Comparison of ENCODE assay signal across 1 cellular context in the genomic region with DNA sequence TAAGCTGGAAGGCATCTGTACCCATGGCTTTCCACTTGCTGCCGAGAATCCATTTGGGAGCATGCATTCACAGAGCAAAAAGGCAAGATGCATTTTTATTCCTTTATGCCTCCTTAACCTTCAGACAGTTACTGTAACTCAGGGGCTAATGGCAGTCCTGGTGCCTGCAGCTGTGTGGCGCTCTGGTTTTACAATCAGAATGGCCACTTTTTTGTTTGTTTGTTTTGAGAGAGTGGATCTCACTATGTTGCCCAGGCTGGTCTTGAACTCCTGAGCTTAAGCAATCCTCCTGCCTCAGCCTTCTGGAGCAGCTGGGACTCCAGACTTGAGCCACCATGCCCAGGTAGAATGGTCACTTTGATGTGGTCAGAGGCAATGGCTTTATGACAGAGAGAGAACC.
TF ChIP-seq lines count a peak whose summit lies in the region.

No MANE protein-coding gene starts in this region.

TF ChIP-seq in H1, 55 proteins besides CTCF, POLR2A, EP300 and RAD21:
- TF ChIP-seq KDM1A (IDR thresholded peaks at IDR 0.05; ENCODE audit: borderline replicate concordance, low read length): no peak; the same call in 1 of the 2 replicates
- no peak for TF ChIP-seq ZNF274 (IDR thresholded peaks at IDR 0.05; ENCODE audit: borderline replicate concordance, extremely low read depth, low read length)
- no peak for TF ChIP-seq RBBP5 (IDR thresholded peaks at IDR 0.05; ENCODE audit: borderline replicate concordance, low read depth, low read length)
- TF ChIP-seq YY1 (IDR thresholded peaks at IDR 0.05; ENCODE audit: low read depth, low read length): no peak
- no peak for TF ChIP-seq SP2 (IDR thresholded peaks at IDR 0.05; ENCODE audit: low read length)
- no peak for TF ChIP-seq MAFK (IDR thresholded peaks at IDR 0.05; ENCODE audit: low read depth, low read length)
- no peak for TF ChIP-seq TCF12 (IDR thresholded peaks at IDR 0.05; ENCODE audit: low read depth, low read length)
- TF ChIP-seq GTF2F1 (IDR thresholded peaks at IDR 0.05; ENCODE audit: borderline replicate concordance, low read depth, low read length): no peak
- TF ChIP-seq SRF (IDR thresholded peaks at IDR 0.05; ENCODE audit: low read depth, low read length): no peak
- TF ChIP-seq, protein P1, sequence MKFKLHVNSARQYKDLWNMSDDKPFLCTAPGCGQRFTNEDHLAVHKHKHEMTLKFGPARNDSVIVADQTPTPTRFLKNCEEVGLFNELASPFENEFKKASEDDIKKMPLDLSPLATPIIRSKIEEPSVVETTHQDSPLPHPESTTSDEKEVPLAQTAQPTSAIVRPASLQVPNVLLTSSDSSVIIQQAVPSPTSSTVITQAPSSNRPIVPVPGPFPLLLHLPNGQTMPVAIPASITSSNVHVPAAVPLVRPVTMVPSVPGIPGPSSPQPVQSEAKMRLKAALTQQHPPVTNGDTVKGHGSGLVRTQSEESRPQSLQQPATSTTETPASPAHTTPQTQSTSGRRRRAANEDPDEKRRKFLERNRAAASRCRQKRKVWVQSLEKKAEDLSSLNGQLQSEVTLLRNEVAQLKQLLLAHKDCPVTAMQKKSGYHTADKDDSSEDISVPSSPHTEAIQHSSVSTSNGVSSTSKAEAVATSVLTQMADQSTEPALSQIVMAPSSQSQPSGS (IDR thresholded peaks at IDR 0.05; ENCODE audit: low read length): no peak
- no peak for TF ChIP-seq HDAC6 (IDR thresholded peaks at IDR 0.05; ENCODE audit: low read depth, low read length)
- no peak for TF ChIP-seq TAF7 (optimal IDR thresholded peaks at IDR 0.05; ENCODE audit: borderline replicate concordance, low read depth, low read length)
- TF ChIP-seq NRF1 (IDR thresholded peaks at IDR 0.05; ENCODE audit: low read depth, low read length): no peak
